Comparison of ENCODE assay signal across 8 cellular contexts in the genomic region with DNA sequence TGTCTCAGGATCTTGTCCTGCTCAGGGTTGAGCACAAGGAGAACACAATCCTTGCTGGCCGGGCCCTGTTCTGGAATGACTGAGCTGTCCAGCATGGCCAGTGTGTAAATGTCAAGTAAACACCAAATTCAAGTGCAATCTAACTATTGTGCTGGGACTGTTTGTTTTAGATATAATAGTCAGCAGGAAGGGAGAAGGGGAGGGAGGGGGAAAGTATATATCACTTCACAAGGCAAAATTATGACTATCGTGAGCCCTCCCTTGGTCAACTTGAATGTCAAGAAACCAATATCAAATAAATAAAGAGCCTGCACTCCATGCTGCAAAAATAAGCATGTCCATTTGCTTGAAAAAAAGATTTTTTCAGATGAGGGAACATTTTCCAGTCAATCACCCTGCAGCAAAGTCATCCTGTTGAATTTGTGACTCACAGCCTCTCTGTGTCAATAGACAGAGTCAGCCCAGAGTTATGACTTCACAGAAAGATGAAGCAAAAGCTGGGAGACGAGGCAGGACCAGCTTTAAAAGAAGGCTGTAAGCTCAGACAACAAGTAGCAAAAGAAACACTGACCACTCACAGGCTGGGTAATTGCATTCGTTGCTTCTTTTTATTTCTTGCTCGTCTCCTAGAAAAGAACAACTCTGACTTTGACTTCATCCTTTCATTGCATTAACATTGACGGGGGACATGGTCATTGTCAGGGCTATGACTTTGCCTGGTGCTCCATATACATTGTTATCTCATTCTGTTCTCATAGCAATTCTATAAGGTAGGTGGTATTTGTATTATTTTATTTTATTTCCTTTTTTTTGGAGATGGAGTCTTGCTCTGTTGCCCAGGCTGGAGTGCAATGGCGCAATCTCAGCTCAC.
DNase-seq lines count a peak whose midpoint lies in the region; ATAC-seq and TF ChIP-seq lines count a peak whose summit lies in the region.

No MANE protein-coding gene starts in this region.

- in situ Hi-C loops in astrocyte of the spinal cord (cut with HindIII; ENCODE audit: low sequenced_read_pairs) = no loop called here

- ATAC-seq in GM19395 (IDR thresholded peaks at IDR 0.05; ENCODE audit: unreplicated experiment) = no peak
- no peak for ATAC-seq in HG03354 (IDR thresholded peaks at IDR 0.05; ENCODE audit: poor library complexity, severe bottlenecking, unreplicated experiment)

- no peak for TF ChIP-seq CTCF in astrocyte of the spinal cord (IDR thresholded peaks at IDR 0.05; ENCODE audit: low read depth, low read length)

- no peak overlapping the region for H3K4me3 ChIP-seq in astrocyte of the spinal cord (ENCODE audit: low read depth, low read length)

- DNase-seq in 8988T (peak; percentile 44), HuH-7 (ENCODE audit: low spot score) (peak; percentile 78), astrocyte of the spinal cord (ENCODE audit: low read depth, low spot score) (peak; percentile 90), kidney glomerular epithelial cell (lab: John Stamatoyannopoulos, UW) (peak; percentile 80), midbrain (lab: John Stamatoyannopoulos, UW) (no peak)
- no peak for DNase-seq in activated CD4-positive, CD25-positive, alpha-beta regulatory T cell (lab: John Stamatoyannopoulos, UW)

Comparison
In these comparisons a context has a peak if more than half of its experiments do, and no peak if none do; other contexts are left out.
1. DNase-seq: peak in 8988T (single experiment), HuH-7 (single experiment), astrocyte of the spinal cord (single experiment) and kidney glomerular epithelial cell (single experiment); none in midbrain (single experiment) and activated CD4-positive, CD25-positive, alpha-beta regulatory T cell (0 of 4).